ENCODE assay signal across 27 cellular contexts in genomic region chr3:189143321-189143720, GRCh38. TPM values are rescaled to one million over a fixed set of nuclear protein-coding genes. Genes with fewer than 3 reads are reported as not detected.
DNase-seq lines count a peak whose midpoint lies in the region; ATAC-seq and TF ChIP-seq lines count a peak whose summit lies in the region.
"Had no signal": no experiment of that assay in that cellular context is flagged by ENCODE, and none has a peak within 500 bp of the region (broad histone marks: within the 10 kb centered on the region; RNA-seq: fewer than 3 reads in every experiment).

No MANE protein-coding gene starts in this region.

- H3K4me1 ChIP-seq in mucosa of descending colon (ENCODE audit: low read depth) = no peaks in the 10 kb centered on the region
- H3K4me1 ChIP-seq: Peyer's patch had no signal

- intact Hi-C loops in mucosa of descending colon (cut with DNase I, micrococcal nuclease) = loop anchor here in 1 of 2 donors (10.0 kb wide), 1 partner anchor 1399 kb away; the partner anchor contains the start of gene BCL6

- H3K36me3 ChIP-seq in mucosa of descending colon (ENCODE audit: low read depth) = no peaks in the 10 kb centered on the region
- H3K36me3 ChIP-seq: BE2C, esophagus muscularis mucosa, Peyer's patch, transverse colon had no signal

- ATAC-seq in GM21528 (IDR thresholded peaks at IDR 0.05; ENCODE audit: low FRiP score, unreplicated experiment) = no peak
- ATAC-seq in mucosa of descending colon = no peak
- no peak for ATAC-seq in GM18511 (IDR thresholded peaks at IDR 0.05; ENCODE audit: unreplicated experiment)
- ATAC-seq: left lobe of liver had no signal

- peak; percentile 34 for DNase-seq in CD1c-positive myeloid dendritic cell (ENCODE audit: extremely low spot score)
- DNase-seq in M059J (ENCODE audit: low read depth) = peak; percentile 34
- DNase-seq in astrocyte of the hippocampus (ENCODE audit: low read depth, low spot score) = peak; percentile 41
- peak; percentile 60 for DNase-seq in kidney tubule cell (ENCODE audit: low spot score)
- DNase-seq in stimulated activated CD4-positive, alpha-beta T cell treated with anti-CD3 and anti-CD28 coated beads, Interleukin-12 subunit alpha, Interleukin-12 subunit beta, amount 100 ng/mL, for 4 hours = no peak
- no peak for DNase-seq in mucosa of descending colon
- DNase-seq: activated CD4-positive, alpha-beta T cell treated with anti-CD3 and anti-CD28 coated beads, Interleukin-2, amount 50 U/mL, for 48 hours; activated CD8-positive, alpha-beta memory T cell treated with anti-CD3 and anti-CD28 coated beads, Interleukin-2, amount 50 U/mL, for 4 hours; activated naive CD4-positive, alpha-beta T cell treated with anti-CD3 and anti-CD28 coated beads, Interleukin-2, amount 50 U/mL, for 16 hours; amniotic stem cell; BE2C; H9; KBM-7; MM.1S; NCI-H2171; NCI-H510A treated with DMSO at 0.1 percent for 48 hours; Peyer's patch; SHP77 treated with DMSO at 0.1 percent for 48 hours; small intestine; stimulated activated CD4-positive, alpha-beta T cell treated with anti-CD3 and anti-CD28 coated beads, Interleukin-2, amount 100 ng/mL, for 24 hours; transverse colon had no signal

- no peak overlapping the region for H3K4me3 ChIP-seq in mucosa of descending colon
- H3K4me3 ChIP-seq: coronary artery, esophagus muscularis mucosa, hepatocyte, Peyer's patch, transverse colon had no signal

- no peak for TF ChIP-seq CTCF in mucosa of descending colon (IDR thresholded peaks at IDR 0.05)

- no peaks in the 10 kb centered on the region for H3K9me3 ChIP-seq in mucosa of descending colon
- H3K9me3 ChIP-seq: BE2C, esophagus muscularis mucosa, Peyer's patch, transverse colon had no signal

RNA-seq across cellular contexts. Expression of gene TPRG1, which starts 28.4 kb away (rescaled TPM):
- 0.42 and 2.9 TPM in 2 replicates for total RNA-seq in M059J (2014; rRNA removed; shearing (Covaris generic))
- total RNA-seq in mucosa of descending colon = 1 to 10 TPM; 1.4 to 3.2 (median 2.2) TPM

Comparison
In these comparisons a context has a peak if more than half of its experiments do, and no peak if none do; other contexts are left out.
1. DNase-seq: peak in CD1c-positive myeloid dendritic cell (single experiment), M059J (single experiment), astrocyte of the hippocampus (single experiment) and kidney tubule cell (single experiment); none in stimulated activated CD4-positive, alpha-beta T cell treated with anti-CD3 and anti-CD28 coated beads, Interleukin-12 subunit alpha, Interleukin-12 subunit beta, amount 100 ng/mL, for 4 hours (single experiment) and mucosa of descending colon (0 of 3).